In the genomic region with DNA sequence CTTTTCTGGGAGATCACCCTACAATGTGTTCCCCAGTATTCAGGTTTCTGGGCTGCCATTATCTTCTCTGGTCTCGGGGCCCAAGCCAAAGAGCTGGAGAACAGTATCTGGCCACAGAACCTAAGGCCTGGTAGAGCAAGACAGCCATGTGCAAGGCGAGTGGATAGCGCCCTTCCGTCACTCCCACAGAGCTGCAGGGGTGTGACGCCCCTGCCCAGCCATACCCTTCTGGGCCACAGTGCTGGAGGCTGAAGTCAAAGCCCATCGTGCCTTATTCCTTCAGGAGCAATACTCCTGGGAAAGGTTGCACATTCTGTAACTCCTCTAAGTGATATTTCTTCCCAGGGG, we compare ENCODE assay signal across 23 cellular contexts. TPM values are rescaled to one million over a fixed set of nuclear protein-coding genes. Genes with fewer than 3 reads are reported as not detected.
DNase-seq lines count a peak whose midpoint lies in the region; ATAC-seq and TF ChIP-seq lines count a peak whose summit lies in the region.
"Had no signal": no experiment of that assay in that cellular context is flagged by ENCODE, and none has a peak within 500 bp of the region (broad histone marks: within the 10 kb centered on the region; RNA-seq: fewer than 3 reads in every experiment).

No MANE protein-coding gene starts in this region.

- H3K4me1 Mint-ChIP-seq in activated naive CD8-positive, alpha-beta T cell treated with anti-CD3 and anti-CD28 coated beads, Interleukin-2, amount 50 U/mL, for 24 hours: peaks cover 11% of the 10 kb centered on the region
- peaks cover 6% of the 10 kb centered on the region for H3K4me1 Mint-ChIP-seq in activated naive CD8-positive, alpha-beta T cell treated with anti-CD3 and anti-CD28 coated beads for 36 hours
- H3K4me1 Mint-ChIP-seq: CD4-positive, alpha-beta memory T cell had no signal

- H3K4me3 ChIP-seq in suprapubic skin (no peak overlapping the region), gastrocnemius medialis (no peak overlapping the region)
- H3K4me3 ChIP-seq: adrenal gland, psoas muscle had no signal

- peak overlapping the region; percentile 57 for H3K27ac Mint-ChIP-seq in activated naive CD8-positive, alpha-beta T cell treated with anti-CD3 and anti-CD28 coated beads, Interleukin-2, amount 50 U/mL, for 24 hours
- H3K27ac Mint-ChIP-seq in activated naive CD8-positive, alpha-beta T cell treated with anti-CD3 and anti-CD28 coated beads for 36 hours: no peak overlapping the region
- H3K27ac Mint-ChIP-seq: activated T-cell treated with anti-CD3 and anti-CD28 coated beads, Interleukin-2, amount 50 U/mL, for 72 hours; CD4-positive, alpha-beta memory T cell; nephron had no signal

- H3K9me3 ChIP-seq in suprapubic skin (no peaks in the 10 kb centered on the region), gastrocnemius medialis (no peaks in the 10 kb centered on the region)
- H3K9me3 ChIP-seq: adrenal gland, psoas muscle, SK-N-SH had no signal

- H3K27ac ChIP-seq in suprapubic skin (peak overlapping the region; percentile 76), gastrocnemius medialis (no peak overlapping the region)
- H3K27ac ChIP-seq: adrenal gland, psoas muscle had no signal

- TF ChIP-seq EP300 in suprapubic skin (IDR thresholded peaks at IDR 0.05): no peak

- H3K4me3 Mint-ChIP-seq in activated naive CD8-positive, alpha-beta T cell treated with anti-CD3 and anti-CD28 coated beads, Interleukin-2, amount 50 U/mL, for 24 hours: no peak overlapping the region
- H3K4me3 Mint-ChIP-seq in activated naive CD8-positive, alpha-beta T cell treated with anti-CD3 and anti-CD28 coated beads for 36 hours: no peak overlapping the region
- H3K4me3 Mint-ChIP-seq: activated T-cell treated with anti-CD3 and anti-CD28 coated beads, Interleukin-2, amount 50 U/mL, for 72 hours; CD4-positive, alpha-beta memory T cell; nephron had no signal

- no peaks in the 10 kb centered on the region for H3K36me3 Mint-ChIP-seq in activated naive CD8-positive, alpha-beta T cell treated with anti-CD3 and anti-CD28 coated beads, Interleukin-2, amount 50 U/mL, for 24 hours (ENCODE audit: low read depth)
- H3K36me3 Mint-ChIP-seq in activated naive CD8-positive, alpha-beta T cell treated with anti-CD3 and anti-CD28 coated beads for 36 hours: no peaks in the 10 kb centered on the region
- H3K36me3 Mint-ChIP-seq: CD4-positive, alpha-beta memory T cell had no signal

- H3K4me1 ChIP-seq in suprapubic skin (peaks cover 24% of the 10 kb centered on the region), gastrocnemius medialis (no peaks in the 10 kb centered on the region)
- H3K4me1 ChIP-seq: adrenal gland, psoas muscle had no signal

- no peak for DNase-seq in activated naive CD8-positive, alpha-beta T cell treated with anti-CD3 and anti-CD28 coated beads, Interleukin-2, amount 50 U/mL, for 24 hours
- DNase-seq in activated naive CD8-positive, alpha-beta T cell treated with anti-CD3 and anti-CD28 coated beads for 36 hours: no peak
- DNase-seq in suprapubic skin (ENCODE audit: low spot score in 2 of 2) (no peak), ACHN (no peak), gastrocnemius medialis (no peak)
- DNase-seq: activated CD4-positive, alpha-beta T cell treated with anti-CD3 and anti-CD28 coated beads, Interleukin-2, amount 50 U/mL, for 1 hour; activated T-cell treated with anti-CD3 and anti-CD28 coated beads, Interleukin-2, amount 50 U/mL, for 72 hours; adrenal gland; CD4-positive, alpha-beta memory T cell; central memory CD4-positive, alpha-beta T cell; DND-41; hypothalamus; kidney glomerular epithelial cell; mesendoderm; psoas muscle; SK-N-SH; stimulated activated CD4-positive, alpha-beta T cell treated with anti-CD3 and anti-CD28 coated beads, Interleukin-12 subunit alpha, Interleukin-12 subunit beta, amount 100 ng/mL, for 4 hours; stimulated activated naive CD8-positive, alpha-beta T cell treated with anti-CD3 and anti-CD28 coated beads, Interleukin-15, Interleukin-2, amounts not matched to agents 100 U/mL and 50 U/mL, for 24 hours had no signal

- TF ChIP-seq CTCF in suprapubic skin (IDR thresholded peaks at IDR 0.05) (no peak), gastrocnemius medialis (IDR thresholded peaks at IDR 0.05 in 4 of 5, conservative IDR thresholded peaks at IDR 0.05 in 1 of 5) (no peak)

- in situ Hi-C loops in ACHN (cut with HindIII; ENCODE audit: low pct_ligation_motif_present, low pct_unique_long_range_greater_than_20kb, low sequenced_read_pairs): no loop called here
- in situ Hi-C loops in gastrocnemius medialis (cut with MboI; ENCODE audit: low sequenced_read_pairs in 4 of 4): no loop called here

- H3K27me3 Mint-ChIP-seq in activated naive CD8-positive, alpha-beta T cell treated with anti-CD3 and anti-CD28 coated beads, Interleukin-2, amount 50 U/mL, for 24 hours: no peaks in the 10 kb centered on the region
- peaks cover 3% of the 10 kb centered on the region for H3K27me3 Mint-ChIP-seq in activated naive CD8-positive, alpha-beta T cell treated with anti-CD3 and anti-CD28 coated beads for 36 hours

- H3K9me3 Mint-ChIP-seq in activated naive CD8-positive, alpha-beta T cell treated with anti-CD3 and anti-CD28 coated beads, Interleukin-2, amount 50 U/mL, for 24 hours: no peaks in the 10 kb centered on the region
- H3K9me3 Mint-ChIP-seq in activated naive CD8-positive, alpha-beta T cell treated with anti-CD3 and anti-CD28 coated beads for 36 hours: no peaks in the 10 kb centered on the region
- H3K9me3 Mint-ChIP-seq: activated T-cell treated with anti-CD3 and anti-CD28 coated beads, Interleukin-2, amount 50 U/mL, for 72 hours; CD4-positive, alpha-beta memory T cell; nephron had no signal

- H3K27me3 ChIP-seq in suprapubic skin: no peaks in the 10 kb centered on the region
- no peaks in the 10 kb centered on the region for H3K27me3 ChIP-seq in gastrocnemius medialis
- H3K27me3 ChIP-seq: adrenal gland had no signal

- no peak for TF ChIP-seq POLR2A in suprapubic skin (IDR thresholded peaks at IDR 0.05)
- no peak for TF ChIP-seq POLR2A in gastrocnemius medialis (IDR thresholded peaks at IDR 0.05)

- intact Hi-C loops in gastrocnemius medialis (cut with DNase I; ENCODE audit: low total_unique reads): no loop called here

- no peak for ATAC-seq in activated naive CD8-positive, alpha-beta T cell treated with anti-CD3 and anti-CD28 coated beads, Interleukin-2, amount 50 U/mL, for 24 hours
- peak; percentile 46 for ATAC-seq in HG02759 (IDR thresholded peaks at IDR 0.05; ENCODE audit: unreplicated experiment)
- ATAC-seq in HG03520 (IDR thresholded peaks at IDR 0.05; ENCODE audit: unreplicated experiment): peak; percentile 25
- ATAC-seq in gastrocnemius medialis: no peak
- ATAC-seq in HG03097 (IDR thresholded peaks at IDR 0.05; ENCODE audit: low FRiP score, unreplicated experiment): no peak
- ATAC-seq: psoas muscle; stimulated activated naive CD8-positive, alpha-beta T cell treated with anti-CD3 and anti-CD28 coated beads, Interleukin-15, Interleukin-2, amounts not matched to agents 100 U/mL and 50 U/mL, for 24 hours had no signal

- H3K36me3 ChIP-seq in suprapubic skin: no peaks in the 10 kb centered on the region
- H3K36me3 ChIP-seq in gastrocnemius medialis: no peaks in the 10 kb centered on the region
- H3K36me3 ChIP-seq: adrenal gland had no signal

- WGBS in suprapubic skin: 89% methylated on average over 6 of the region's 6 CpGs

RNA-seq across cellular contexts. Expression of gene BCL11A, which starts 54.4 kb away (rescaled TPM):
- total RNA-seq in activated naive CD8-positive, alpha-beta T cell treated with anti-CD3 and anti-CD28 coated beads for 36 hours: 1 to 10 TPM; 1.6 to 1.8 TPM
- total RNA-seq in suprapubic skin: 100 to 1,000 TPM in 2 of 4 donors, 10 to 100 TPM in 2; 67.1 to 222 (median 113) TPM
- 1 to 10 TPM in 1 of 4 donors, under 1 TPM in 2, not detected in 1; 0.04 to 1.0 (median 0.07) TPM for total RNA-seq in gastrocnemius medialis
- total RNA-seq: A172 had no signal

Comparison
In these comparisons a context has a peak if more than half of its experiments do, and no peak if none do; other contexts are left out.
1. ATAC-seq: peak in HG02759 (single experiment) and HG03520 (single experiment); none in activated naive CD8-positive, alpha-beta T cell treated with anti-CD3 and anti-CD28 coated beads, Interleukin-2, amount 50 U/mL, for 24 hours (single experiment), gastrocnemius medialis (0 of 2) and HG03097 (single experiment).
2. RNA of gene BCL11A, which starts 54.4 kb away (total RNA-seq): 67.1 to 222 TPM in suprapubic skin; 1.6 to 1.8 TPM in activated naive CD8-positive, alpha-beta T cell treated with anti-CD3 and anti-CD28 coated beads for 36 hours and 0.04 to 1.0 TPM in gastrocnemius medialis; every median in the first group is over 10 times any median in the second.